Comparison of ENCODE assay signal across 8 cellular contexts in the genomic region with DNA sequence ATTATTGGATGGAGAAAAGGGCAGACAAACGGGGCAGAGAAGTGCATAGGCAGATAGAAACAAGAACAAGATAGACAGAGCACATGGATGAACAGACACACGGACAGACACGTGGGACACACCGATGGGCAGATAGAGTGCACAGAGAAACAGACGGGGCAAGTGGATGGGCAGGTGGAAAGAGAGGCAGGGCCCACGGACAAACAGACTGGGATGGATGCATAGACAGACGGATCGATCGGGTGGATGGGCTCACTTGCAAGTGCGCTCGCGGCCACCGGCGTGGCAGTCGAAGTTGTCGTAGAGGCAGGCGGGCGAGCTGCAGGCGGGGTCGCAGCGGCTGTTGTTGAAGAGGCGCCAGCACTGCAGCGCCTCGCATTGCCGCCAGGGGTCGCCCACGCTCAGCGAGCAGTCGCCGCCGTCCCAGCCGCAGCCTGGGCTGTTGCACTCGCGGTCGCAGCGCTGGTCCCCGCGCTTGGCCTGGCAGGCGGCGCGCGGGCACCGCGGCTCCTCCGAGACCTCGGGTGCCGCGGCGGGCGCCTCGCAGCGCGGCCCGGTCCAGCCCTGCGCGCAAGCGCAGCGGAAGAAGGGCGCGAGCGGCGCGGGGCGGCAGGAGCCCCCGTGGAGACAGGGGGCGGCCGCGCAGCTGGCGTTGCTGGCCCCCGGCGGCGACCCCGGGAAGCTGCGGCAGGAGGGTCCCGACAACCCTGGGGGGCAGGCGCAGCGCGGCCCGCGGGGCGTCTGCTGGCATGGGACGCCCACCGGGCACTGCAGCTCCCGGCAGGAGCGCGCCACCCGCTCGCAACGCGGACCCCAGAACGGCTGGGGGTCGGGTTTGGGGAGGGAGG. TPM values are rescaled to one million over a fixed set of nuclear protein-coding genes. Genes with fewer than 3 reads are reported as not detected.
DNase-seq lines count a peak whose midpoint lies in the region; ATAC-seq and TF ChIP-seq lines count a peak whose summit lies in the region.

No MANE protein-coding gene starts in this region.

- H3K4me3 ChIP-seq in HL-60 (replicated peaks; ENCODE audit: insufficient read depth, low read length), result no peak overlapping the region
- H3K4me3 ChIP-seq in epithelial cell of esophagus (ENCODE audit: low read length), result no peak overlapping the region

- no peaks in the 10 kb centered on the region for H3K27me3 ChIP-seq in HL-60 (ENCODE audit: insufficient read depth, poor library complexity, severe bottlenecking)

- ATAC-seq in GM18868 (IDR thresholded peaks at IDR 0.05; ENCODE audit: unreplicated experiment), result no peak

- TF ChIP-seq CTCF in HL-60 (IDR thresholded peaks at IDR 0.05; ENCODE audit: insufficient read depth, low read length), result peak; percentile 82
- TF ChIP-seq CTCF in epithelial cell of esophagus (IDR thresholded peaks at IDR 0.05; ENCODE audit: insufficient read depth, low read depth, low read length, missing control alignments), result peak; percentile 62

- DNase-seq in ELR (ENCODE audit: low read depth) (peak; percentile 79), HL-60 (ENCODE audit: low read depth in 1 of 2, low spot score in 1 of 2) (peak; percentile 78 to 79), NOMO-1 treated with dmso at 0.1 percent for 144 hours (lab: John Stamatoyannopoulos, UW; ENCODE audit: unreplicated experiment) (peak; percentile 64), epithelial cell of esophagus (ENCODE audit: low read depth) (peak; percentile 73), mucosa of gallbladder (ENCODE audit: low spot score) (peak; percentile 82)
- peak; percentile 87 for DNase-seq in activated CD8-positive, alpha-beta memory T cell treated with anti-CD3 and anti-CD28 coated beads, Interleukin-2, amount 50 U/mL, for 4 hours
- peak; percentile 90 for DNase-seq in stimulated activated CD8-positive, alpha-beta memory T cell treated with anti-CD3 and anti-CD28 coated beads, Interleukin-4, amount 100 ng/mL, for 48 hours

- H3K27ac ChIP-seq in HL-60 (replicated peaks), result no peak overlapping the region

RNA-seq across cellular contexts. Expression of gene NOTCH3, which starts 23.3 kb away (rescaled TPM):
- 32.4 TPM for total RNA-seq in mucosa of gallbladder

RNA-seq across cellular contexts. Expression of gene EPHX3, which starts 54.8 kb away (rescaled TPM):
- total RNA-seq in mucosa of gallbladder, result 2.0 TPM
